28 cellular contexts compared by ENCODE assay signal in the genomic region with DNA sequence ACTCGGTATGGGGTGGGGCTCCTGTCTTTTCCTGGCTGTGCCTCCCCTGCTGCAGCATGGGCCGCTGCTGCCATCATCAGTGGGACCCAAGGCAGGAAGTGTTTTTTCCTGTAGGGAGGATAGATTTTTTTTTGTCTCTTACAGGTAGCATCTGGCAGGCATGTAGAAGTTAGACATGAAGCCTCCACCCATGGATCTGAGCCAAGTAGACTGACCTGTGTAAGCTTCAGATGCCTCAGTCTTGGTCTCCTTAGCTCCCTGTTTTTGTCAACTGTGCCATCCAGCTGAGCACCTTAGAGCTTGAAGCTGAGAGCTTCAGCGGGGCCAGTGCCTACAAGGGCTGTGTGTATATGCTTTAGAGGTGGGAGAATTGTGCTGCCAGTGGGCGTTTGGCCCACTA.
"Had no signal": no experiment of that assay in that cellular context is flagged by ENCODE, and none has a peak within 500 bp of the region (broad histone marks: within the 10 kb centered on the region; RNA-seq: fewer than 3 reads in every experiment).

No MANE protein-coding gene starts in this region.

- ATAC-seq: activated CD4-positive, alpha-beta T cell treated with anti-CD3 and anti-CD28 coated beads for 36 hours; activated CD8-positive, alpha-beta T cell treated with anti-CD3 and anti-CD28 coated beads, Interleukin-2, amount 10 ng/mL, durations not matched to agents 7 days and 5 days; effector memory CD8-positive, alpha-beta T cell; gastrocnemius medialis; left cardiac atrium; left ventricle myocardium superior; naive thymus-derived CD8-positive, alpha-beta T cell had no signal

- H3K4me3 ChIP-seq: gastrocnemius medialis, right atrium auricular region, tibial nerve had no signal

- H2AFZ ChIP-seq: parathyroid adenoma had no signal

- H3K27ac Mint-ChIP-seq: activated CD4-positive, alpha-beta T cell treated with anti-CD3 and anti-CD28 coated beads for 36 hours; activated CD8-positive, alpha-beta T cell treated with anti-CD3 and anti-CD28 coated beads, Interleukin-2, amount 10 ng/mL, durations not matched to agents 7 days and 5 days; effector memory CD8-positive, alpha-beta T cell; memory B cell; naive thymus-derived CD8-positive, alpha-beta T cell had no signal

- H3K27me3 ChIP-seq: gastrocnemius medialis, right atrium auricular region, tibial nerve had no signal

- H3K9me3 ChIP-seq: gastrocnemius medialis, right atrium auricular region, tibial nerve had no signal

- H3K4me1 ChIP-seq: gastrocnemius medialis, parathyroid adenoma had no signal

- H3K9me3 Mint-ChIP-seq: effector memory CD8-positive, alpha-beta T cell; memory B cell; neural crest cell had no signal

- H3K27me3 Mint-ChIP-seq: effector memory CD8-positive, alpha-beta T cell; memory B cell had no signal

- FAIRE-seq: keratinocyte, urothelium cell line had no signal

- H3K9ac ChIP-seq: parathyroid adenoma had no signal

- H3K36me3 ChIP-seq: gastrocnemius medialis, right atrium auricular region, tibial nerve had no signal

- H3K4me3 Mint-ChIP-seq: activated CD4-positive, alpha-beta T cell treated with anti-CD3 and anti-CD28 coated beads for 36 hours; activated CD8-positive, alpha-beta T cell treated with anti-CD3 and anti-CD28 coated beads, Interleukin-2, amount 10 ng/mL, durations not matched to agents 7 days and 5 days; effector memory CD8-positive, alpha-beta T cell; memory B cell; naive thymus-derived CD8-positive, alpha-beta T cell; neural crest cell had no signal

- H3K36me3 Mint-ChIP-seq: memory B cell; naive thymus-derived CD8-positive, alpha-beta T cell had no signal

- DNase-seq: activated CD4-positive, alpha-beta T cell treated with anti-CD3 and anti-CD28 coated beads for 36 hours; activated CD4-positive, CD25-positive, alpha-beta regulatory T cell; activated CD8-positive, alpha-beta T cell treated with anti-CD3 and anti-CD28 coated beads, Interleukin-2, amount 10 ng/mL, durations not matched to agents 7 days and 5 days; activated gamma-delta T cell; activated naive CD4-positive, alpha-beta T cell treated with anti-CD3 and anti-CD28 coated beads, Interleukin-2, amount 50 U/mL, for 16 hours; activated T-cell treated with anti-CD3 and anti-CD28 coated beads for 4 hours; amniotic stem cell; caudate nucleus; cortex of kidney; effector memory CD8-positive, alpha-beta T cell; erythroblast; gastrocnemius medialis; glutamatergic neuron; hippocampal formation; left cardiac atrium; left ventricle myocardium superior; naive thymus-derived CD8-positive, alpha-beta T cell; occipital lobe; stimulated activated CD4-positive, alpha-beta T cell treated with anti-CD3 and anti-CD28 coated beads, Interleukin-15, amount 100 ng/mL, for 24 hours; stimulated activated CD4-positive, alpha-beta T cell treated with anti-CD3 and anti-CD28 coated beads, Interleukin-2, amount 100 ng/mL, for 24 hours; stimulated activated naive CD4-positive, alpha-beta T cell treated with Interleukin-2 at 50 U/mL for 16 hours had no signal

- H3K27ac ChIP-seq: gastrocnemius medialis, parathyroid adenoma, right atrium auricular region, tibial nerve had no signal
